In the genomic region with DNA sequence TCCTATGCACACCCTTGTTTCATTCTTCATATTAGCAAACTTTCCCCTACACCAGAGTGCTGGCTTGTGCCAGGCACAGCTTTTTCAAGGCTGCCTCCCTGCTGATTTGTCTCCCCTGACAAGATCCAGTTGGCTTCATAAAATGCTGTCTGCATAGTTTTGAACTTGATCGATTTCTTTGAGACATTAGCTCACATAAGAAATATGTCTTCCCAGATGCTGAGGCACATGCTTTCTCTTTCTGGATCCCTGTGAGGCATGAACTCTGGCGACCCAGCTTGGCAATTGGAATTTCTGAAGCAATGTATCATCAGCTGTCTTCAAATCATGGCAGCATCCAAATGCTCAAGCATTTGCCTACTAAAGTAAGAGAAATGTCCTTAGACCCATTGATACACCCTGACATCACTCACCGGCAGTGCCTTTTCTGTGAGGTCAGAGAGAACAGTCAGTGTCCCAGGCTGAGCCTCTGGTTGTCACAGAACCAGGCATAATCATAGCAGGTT, we compare ENCODE assay signal across 13 cellular contexts.
DNase-seq lines count a peak whose midpoint lies in the region; ATAC-seq and TF ChIP-seq lines count a peak whose summit lies in the region.
"Had no signal": no experiment of that assay in that cellular context is flagged by ENCODE, and none has a peak within 500 bp of the region (broad histone marks: within the 10 kb centered on the region; RNA-seq: fewer than 3 reads in every experiment).

No MANE protein-coding gene starts in this region.

- no peak for TF ChIP-seq CTCF in type B pancreatic cell (conservative IDR thresholded peaks at IDR 0.05)

- peaks cover 12% of the 10 kb centered on the region for H3K27me3 Mint-ChIP-seq in type B pancreatic cell
- H3K27me3 Mint-ChIP-seq: CD8-positive, alpha-beta memory T cell; central memory CD8-positive, alpha-beta T cell had no signal

- peak overlapping the region; percentile 35 for H3K4me3 Mint-ChIP-seq in type B pancreatic cell
- H3K4me3 Mint-ChIP-seq: CD8-positive, alpha-beta memory T cell; central memory CD8-positive, alpha-beta T cell; stimulated activated effector memory CD8-positive, alpha-beta T cell treated with anti-CD3 and anti-CD28 coated beads, Interleukin-12 subunit alpha, Interleukin-12 subunit beta, amount 100 ng/mL, for 72 hours had no signal

- DNase-seq in NCI-H446 treated with DMSO at 0.1 percent for 48 hours (lab: John Stamatoyannopoulos, UW) (peak; percentile 20), fibroblast of peridontal ligament (ENCODE audit: extremely low read depth) (peak; percentile 44), left kidney (ENCODE audit: low read depth, low spot score) (peak; percentile 27), type B pancreatic cell (ENCODE audit: extremely low spot score, unreplicated experiment) (no peak)
- DNase-seq in stimulated activated naive CD4-positive, alpha-beta T cell (lab: John Stamatoyannopoulos, UW), result no peak
- DNase-seq in stimulated activated CD4-positive, alpha-beta T cell treated with anti-CD3 and anti-CD28 coated beads, Interleukin-4, amount 100 ng/mL, for 24 hours, result no peak
- DNase-seq: CD8-positive, alpha-beta memory T cell; NCI-H2029 treated with DMSO at 0.1 percent for 48 hours; SHP77 had no signal

- peaks cover 20% of the 10 kb centered on the region for H3K4me1 Mint-ChIP-seq in type B pancreatic cell (ENCODE audit: unreplicated experiment)
- H3K4me1 Mint-ChIP-seq: CD8-positive, alpha-beta memory T cell; central memory CD8-positive, alpha-beta T cell; stimulated activated effector memory CD8-positive, alpha-beta T cell treated with anti-CD3 and anti-CD28 coated beads, Interleukin-12 subunit alpha, Interleukin-12 subunit beta, amount 100 ng/mL, for 72 hours had no signal

- no peak for ATAC-seq in GM21515 (IDR thresholded peaks at IDR 0.05; ENCODE audit: unreplicated experiment)
- ATAC-seq: HCT116; stimulated activated effector memory CD8-positive, alpha-beta T cell treated with anti-CD3 and anti-CD28 coated beads, Interleukin-12 subunit alpha, Interleukin-12 subunit beta, amount 100 ng/mL, for 72 hours had no signal

- peak overlapping the region; percentile 58 for H3K27ac Mint-ChIP-seq in type B pancreatic cell
- H3K27ac Mint-ChIP-seq: CD8-positive, alpha-beta memory T cell; stimulated activated effector memory CD8-positive, alpha-beta T cell treated with anti-CD3 and anti-CD28 coated beads, Interleukin-12 subunit alpha, Interleukin-12 subunit beta, amount 100 ng/mL, for 72 hours had no signal

- H3K36me3 Mint-ChIP-seq in type B pancreatic cell, result no peaks in the 10 kb centered on the region
- H3K36me3 Mint-ChIP-seq: stimulated activated effector memory CD8-positive, alpha-beta T cell treated with anti-CD3 and anti-CD28 coated beads, Interleukin-12 subunit alpha, Interleukin-12 subunit beta, amount 100 ng/mL, for 72 hours had no signal

- peaks cover under 1% of the 10 kb centered on the region for H3K9me3 Mint-ChIP-seq in type B pancreatic cell

Comparison
In these comparisons a context has a peak if more than half of its experiments do, and no peak if none do; other contexts are left out.
1. DNase-seq: peak in NCI-H446 treated with DMSO at 0.1 percent for 48 hours (single experiment), fibroblast of peridontal ligament (single experiment) and left kidney (single experiment); none in type B pancreatic cell (single experiment), stimulated activated naive CD4-positive, alpha-beta T cell (0 of 6) and stimulated activated CD4-positive, alpha-beta T cell treated with anti-CD3 and anti-CD28 coated beads, Interleukin-4, amount 100 ng/mL, for 24 hours (single experiment).